In genomic region chr17:77692571-77693161, GRCh38 we compare ENCODE assay signal across 11 cellular contexts.
A peak's percentile ranks its signal among the peaks of the same experiment; 100 is the strongest.
DNase-seq lines count a peak whose midpoint lies in the region; ATAC-seq and TF ChIP-seq lines count a peak whose summit lies in the region.
"Had no signal": no experiment of that assay in that cellular context is flagged by ENCODE, and none has a peak within 500 bp of the region (broad histone marks: within the 10 kb centered on the region; RNA-seq: fewer than 3 reads in every experiment).

No MANE protein-coding gene starts in this region.

- H3K27ac ChIP-seq in left ventricle myocardium inferior (replicated peaks) = no peak overlapping the region
- no peak overlapping the region for H3K27ac ChIP-seq in SK-N-SH (ENCODE audit: low read depth in 2 of 2, low read length in 1 of 2)
- H3K27ac ChIP-seq in vagina = no peak overlapping the region
- H3K27ac ChIP-seq: HL-60 had no signal

- DNase-seq in cardiac septum (ENCODE audit: low spot score) (peak; percentile 27), left ventricle myocardium inferior (no peak), SK-N-SH (no peak), chondrocyte (ENCODE audit: low spot score) (peak; percentile 36), vagina (ENCODE audit: extremely low spot score in 2 of 2) (peak; percentile 54 to 72), NCI-H2029 treated with DMSO at 0.1 percent for 48 hours (lab: John Stamatoyannopoulos, UW) (no peak), NCI-H187 treated with DMSO at 0.1 percent for 48 hours (lab: John Stamatoyannopoulos, UW) (no peak)
- DNase-seq: NCI-H510A treated with DMSO at 0.1 percent for 48 hours, T1000 had no signal

- POLR2A ChIA-PET in SK-N-SH (lab: Yijun Ruan, JAX) = no interaction called here

- TF ChIP-seq RAD21 in SK-N-SH (IDR thresholded peaks at IDR 0.05; ENCODE audit: low read length) = no peak

- peaks cover 46% of the 10 kb centered on the region for H3K27me3 ChIP-seq in left ventricle myocardium inferior (ENCODE audit: low read depth)
- peaks cover 45% of the 10 kb centered on the region; the same call in 1 of the 2 replicates for H3K27me3 ChIP-seq in SK-N-SH (ENCODE audit: insufficient read depth)
- H3K27me3 ChIP-seq in vagina = no peaks in the 10 kb centered on the region

- no peak overlapping the region for H3K4me3 ChIP-seq in left ventricle myocardium inferior
- no peak overlapping the region for H3K4me3 ChIP-seq in SK-N-SH (ENCODE audit: low read depth in 2 of 2, low read length in 1 of 2)
- H3K4me3 ChIP-seq in vagina = no peak overlapping the region

- H3K36me3 Mint-ChIP-seq in chondrocyte (ENCODE audit: low read depth) = no peaks in the 10 kb centered on the region

- H3K4me3 Mint-ChIP-seq in chondrocyte (ENCODE audit: unreplicated experiment) = no peak overlapping the region

- H3K4me2 ChIP-seq in SK-N-SH = no peak overlapping the region

- H3K4me1 Mint-ChIP-seq in chondrocyte (ENCODE audit: low read depth) = peaks cover 4% of the 10 kb centered on the region

- 61% methylated on average over 12 of the region's 12 CpGs for WGBS in SK-N-SH (ENCODE audit: low lambda C conversion rate)

- H3K9me3 ChIP-seq in left ventricle myocardium inferior (replicated peaks) (no peaks in the 10 kb centered on the region), SK-N-SH (no peaks in the 10 kb centered on the region), vagina (no peaks in the 10 kb centered on the region)

- H3K36me3 ChIP-seq in left ventricle myocardium inferior = no peaks in the 10 kb centered on the region
- H3K36me3 ChIP-seq in SK-N-SH (replicated peaks in 1 of 2; ENCODE audit: control insufficient read depth in 1 of 2, insufficient read depth in 2 of 2, low read length in 1 of 2) = no peaks in the 10 kb centered on the region
- H3K36me3 ChIP-seq in vagina = no peaks in the 10 kb centered on the region

- no peaks in the 10 kb centered on the region for H3F3A ChIP-seq in SK-N-SH (replicated peaks; ENCODE audit: insufficient read depth)

- H3K9me2 ChIP-seq in SK-N-SH = no peaks in the 10 kb centered on the region

- no peak for TF ChIP-seq EP300 in SK-N-SH (IDR thresholded peaks at IDR 0.05; ENCODE audit: borderline replicate concordance in 1 of 2, low read depth in 1 of 2, low read length in 1 of 2)

- peaks cover 18% of the 10 kb centered on the region for H3K4me1 ChIP-seq in left ventricle myocardium inferior
- peaks cover 0 to 52% of the 10 kb centered on the region in 2 experiments; a peak in 1 of 4 replicates for H3K4me1 ChIP-seq in SK-N-SH (ENCODE audit: control insufficient read depth in 1 of 2, insufficient read depth in 2 of 2, low read depth in 1 of 2, low read length in 1 of 2)
- peaks cover 37% of the 10 kb centered on the region for H3K4me1 ChIP-seq in vagina

- TF ChIP-seq POLR2A in vagina (IDR thresholded peaks at IDR 0.05) = no peak

- H4K20me1 ChIP-seq in SK-N-SH (ENCODE audit: insufficient read depth) = no peaks in the 10 kb centered on the region

- TF ChIP-seq CTCF in left ventricle myocardium inferior (IDR thresholded peaks at IDR 0.05; ENCODE audit: borderline replicate concordance) (no peak), SK-N-SH (IDR thresholded peaks at IDR 0.05) (no peak), chondrocyte (IDR thresholded peaks at IDR 0.05) (no peak), vagina (IDR thresholded peaks at IDR 0.05) (no peak)

- no peaks in the 10 kb centered on the region for H3K9me3 Mint-ChIP-seq in chondrocyte (ENCODE audit: low read depth)

- no peak for ATAC-seq in GM19324 (IDR thresholded peaks at IDR 0.05; ENCODE audit: low FRiP score, unreplicated experiment)

- no peak overlapping the region for H3K27ac Mint-ChIP-seq in chondrocyte (ENCODE audit: unreplicated experiment)

- H2AFZ ChIP-seq in SK-N-SH (ENCODE audit: low read depth) = no peak overlapping the region

- H3K79me2 ChIP-seq in SK-N-SH (ENCODE audit: insufficient read depth) = no peaks in the 10 kb centered on the region

- CTCF ChIA-PET in SK-N-SH (lab: Yijun Ruan, JAX) = interaction anchor here (1.3 to 3.9 kb wide), 5 partner anchors 7 to 321 kb away, joined by 5 to 24 read pairs (median 14); no protein-coding TSS in a partner anchor

- no peak overlapping the region for H3K9ac ChIP-seq in SK-N-SH

- intact Hi-C loops in cardiac septum (cut with DNase I) = no loop called here
- intact Hi-C loops in left ventricle myocardium inferior (cut with micrococcal nuclease) = no loop called here
- intact Hi-C loops in vagina (cut with DNase I) = no loop called here

- H3K27me3 Mint-ChIP-seq in chondrocyte (ENCODE audit: low read depth) = peaks cover 72% of the 10 kb centered on the region

TF ChIP-seq in SK-N-SH, 30 proteins besides CTCF, POLR2A, EP300 and RAD21:
- TF ChIP-seq FOSL2 (IDR thresholded peaks at IDR 0.05; ENCODE audit: borderline replicate concordance, low read depth) = peak; percentile 39; the same call in 1 of the 2 replicates
- no peak for TF ChIP-seq ELF1 (IDR thresholded peaks at IDR 0.05)
- TF ChIP-seq RCOR1 (IDR thresholded peaks at IDR 0.05; ENCODE audit: low read length) = no peak
- TF ChIP-seq TEAD4 (IDR thresholded peaks at IDR 0.05; ENCODE audit: borderline replicate concordance, insufficient read depth) = no peak

Comparison
In these comparisons a context has a peak if more than half of its experiments do, and no peak if none do; other contexts are left out.
1. DNase-seq: peak in cardiac septum (single experiment), chondrocyte (single experiment) and vagina (2 of 2); none in left ventricle myocardium inferior (single experiment), SK-N-SH (single experiment), NCI-H2029 treated with DMSO at 0.1 percent for 48 hours (single experiment) and NCI-H187 treated with DMSO at 0.1 percent for 48 hours (single experiment).